9 cellular contexts compared by ENCODE assay signal in the genomic region with DNA sequence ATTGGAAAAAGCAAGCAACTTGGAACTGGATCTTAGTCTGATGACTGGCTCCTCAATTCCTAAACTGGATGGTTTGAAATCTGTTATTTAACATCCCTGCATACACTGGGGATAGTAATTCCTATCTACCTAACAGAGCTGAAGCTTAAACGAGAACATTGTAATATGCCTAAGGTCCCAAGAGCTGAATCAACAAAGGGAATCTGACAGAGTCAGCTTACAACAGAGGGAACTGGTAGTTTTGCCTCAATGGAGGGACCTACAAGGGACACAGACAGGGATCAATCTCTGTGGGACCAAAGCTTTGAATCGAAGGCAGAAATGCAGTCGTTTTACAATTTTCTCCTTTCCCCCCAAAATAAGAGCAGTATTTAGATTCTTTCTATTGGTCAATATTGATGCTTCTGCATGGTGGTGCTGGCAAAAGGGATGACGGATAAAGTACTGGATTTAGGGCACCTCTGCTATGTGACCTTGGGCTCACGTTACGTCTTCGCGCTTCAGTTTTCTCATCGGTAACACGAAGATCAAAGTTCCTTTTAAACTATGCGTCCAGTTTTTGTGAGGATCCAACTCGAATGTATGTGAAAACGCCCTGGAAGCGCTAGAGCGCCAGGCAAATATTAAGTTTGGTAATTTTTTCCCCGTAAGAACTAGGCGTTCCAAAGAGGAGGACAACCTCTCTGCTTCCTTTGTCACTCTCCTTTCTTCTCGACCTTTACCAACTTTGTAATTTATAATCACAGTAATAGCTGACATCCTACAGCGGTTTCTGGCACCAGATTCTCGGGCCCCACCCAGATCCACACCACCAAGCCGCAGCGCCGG. TPM values are rescaled to one million over a fixed set of nuclear protein-coding genes. Genes with fewer than 3 reads are reported as not detected.
DNase-seq lines count a peak whose midpoint lies in the region; ATAC-seq, FAIRE-seq and TF ChIP-seq lines count a peak whose summit lies in the region.
"Had no signal": no experiment of that assay in that cellular context is flagged by ENCODE, and none has a peak within 500 bp of the region (broad histone marks: within the 10 kb centered on the region; RNA-seq: fewer than 3 reads in every experiment).

No MANE protein-coding gene starts in this region.

- peak in 1 of 2 donors; percentile 66 for TF ChIP-seq POLR2A in vagina (IDR thresholded peaks at IDR 0.05)

- H3K27ac ChIP-seq in left ventricle myocardium inferior (replicated peaks) (peak overlapping the region; percentile 96), lung (ENCODE audit: low read depth in 1 of 2, low read length in 1 of 2) (peak overlapping the region; percentile 82 to 97), vagina (peak overlapping the region; percentile 97)

- TF ChIP-seq CTCF in left ventricle myocardium inferior (IDR thresholded peaks at IDR 0.05; ENCODE audit: borderline replicate concordance), result no peak
- no peak for TF ChIP-seq CTCF in bronchial epithelial cell (IDR thresholded peaks at IDR 0.05; ENCODE audit: insufficient read depth, low read length, severe bottlenecking)
- no peak for TF ChIP-seq CTCF in lung (IDR thresholded peaks at IDR 0.05; ENCODE audit: control extremely low read depth, extremely low read depth)
- TF ChIP-seq CTCF in vagina (IDR thresholded peaks at IDR 0.05), result no peak

- intact Hi-C loops in left ventricle myocardium inferior (cut with micrococcal nuclease), result loop anchor here (10.0 kb wide), 1 partner anchor 83 kb away; no protein-coding TSS in a partner anchor
- intact Hi-C loops in Right ventricle myocardium superior (cut with DNase I), result loop anchor here (2.0 kb wide), 1 partner anchor 141 kb away; no protein-coding TSS in a partner anchor
- intact Hi-C loops in vagina (cut with DNase I), result loop anchor here (5.0 kb wide), 2 partner anchors 81 to 141 kb away; a partner anchor contains a TSS

- H3K27me3 ChIP-seq in left ventricle myocardium inferior (ENCODE audit: low read depth) (no peaks in the 10 kb centered on the region), bronchial epithelial cell (ENCODE audit: control insufficient read depth, insufficient read depth, low read length) (no peaks in the 10 kb centered on the region), lung (ENCODE audit: control insufficient read depth, insufficient read depth) (no peaks in the 10 kb centered on the region), vagina (no peaks in the 10 kb centered on the region)

- H3K36me3 ChIP-seq in left ventricle myocardium inferior, result no peaks in the 10 kb centered on the region
- H3K36me3 ChIP-seq in bronchial epithelial cell (ENCODE audit: control insufficient read depth, insufficient read depth, low read length), result no peaks in the 10 kb centered on the region
- H3K36me3 ChIP-seq in lung (ENCODE audit: control insufficient read depth in 2 of 2, insufficient read depth in 2 of 2, low read length in 2 of 2), result no peaks in the 10 kb centered on the region
- no peaks in the 10 kb centered on the region for H3K36me3 ChIP-seq in vagina

- H3K9me3 ChIP-seq in left ventricle myocardium inferior (replicated peaks) (no peaks in the 10 kb centered on the region), lung (ENCODE audit: control insufficient read depth in 2 of 2, insufficient read depth in 1 of 2, low read length in 1 of 2) (no peaks in the 10 kb centered on the region), vagina (no peaks in the 10 kb centered on the region)

- no peak for DNase-seq in left ventricle myocardium inferior
- no peak for DNase-seq in Right ventricle myocardium superior
- peak; percentile 15 for DNase-seq in bronchial epithelial cell (ENCODE audit: low read depth)
- no peak for DNase-seq in lung (ENCODE audit: low spot score)
- no peak for DNase-seq in vagina (ENCODE audit: extremely low spot score in 2 of 2)
- no peak for DNase-seq in stimulated activated CD4-positive, alpha-beta T cell treated with anti-CD3 and anti-CD28 coated beads, Interleukin-2, amount 100 ng/mL, for 48 hours
- no peak for DNase-seq in NCI-H2227 (lab: John Stamatoyannopoulos, UW; ENCODE audit: unreplicated experiment)

- 3 to 7% methylated on average over 23 of the region's 23 CpGs for WGBS in lung, 2 donors

- FAIRE-seq in bronchial epithelial cell (lab: Jason Lieb, UNC), result no peak
- FAIRE-seq: urothelium cell line had no signal

- H3K4me3 ChIP-seq in left ventricle myocardium inferior, result peak overlapping the region; percentile 93
- peak overlapping the region; percentile 96 for H3K4me3 ChIP-seq in bronchial epithelial cell (ENCODE audit: low read depth, low read length)
- peak overlapping the region; percentile 42 for H3K4me3 ChIP-seq in lung
- peak overlapping the region; percentile 88 to 100 for H3K4me3 ChIP-seq in vagina

- ATAC-seq in Right ventricle myocardium superior (ENCODE audit: poor library complexity), result no peak
- ATAC-seq in lung (ENCODE audit: insufficient read depth, low FRiP score), result no peak
- no peak for ATAC-seq in HG03378 (IDR thresholded peaks at IDR 0.05; ENCODE audit: unreplicated experiment)

- H3K4me1 ChIP-seq in left ventricle myocardium inferior (peaks cover 78% of the 10 kb centered on the region), lung (ENCODE audit: control insufficient read depth in 2 of 2, insufficient read depth in 2 of 2, low read length in 2 of 2) (peaks cover 4 to 8% of the 10 kb centered on the region in 2 donors), vagina (peaks cover 60% of the 10 kb centered on the region)

RNA-seq across cellular contexts. Expression of a gene that starts 1.1 kb away (rescaled TPM):
- 103 TPM for total RNA-seq in left ventricle myocardium inferior
- total RNA-seq in Right ventricle myocardium superior, result 90.6 TPM
- 53.2 and 79.6 TPM in 2 replicates for total RNA-seq in bronchial epithelial cell
- total RNA-seq in lung, result 10 to 100 TPM; 88.9 to 96.0 TPM
- 10 to 100 TPM; 72.0 to 79.7 TPM for polyA plus RNA-seq in lung
- total RNA-seq in vagina, result 74.2 TPM

RNA-seq across cellular contexts. Expression of a gene that starts 2.4 kb away (rescaled TPM):
- total RNA-seq in left ventricle myocardium inferior, result 7.9 TPM
- total RNA-seq in Right ventricle myocardium superior, result 7.6 TPM
- total RNA-seq in bronchial epithelial cell, result 0.79 and 0.90 TPM in 2 replicates
- 10 to 100 TPM; 14.0 to 14.8 TPM for total RNA-seq in lung
- 1 to 10 TPM; 3.5 to 5.6 TPM for polyA plus RNA-seq in lung
- total RNA-seq in vagina, result 12.5 TPM

RNA-seq across cellular contexts. Expression of a gene that starts 50.1 kb away (rescaled TPM):
- total RNA-seq in left ventricle myocardium inferior, result not detected
- total RNA-seq in Right ventricle myocardium superior, result not detected
- 2.9 and 6.3 TPM in 2 replicates for total RNA-seq in bronchial epithelial cell
- 10 to 100 TPM in 1 of 2 donors, 1 to 10 TPM in 1; 6.0 to 20.4 TPM for total RNA-seq in lung
- 1 to 10 TPM; 3.9 to 6.4 TPM for polyA plus RNA-seq in lung
- total RNA-seq in vagina, result not detected

Comparison
In these comparisons a context has a peak if more than half of its experiments do, and no peak if none do; other contexts are left out.
1. H3K4me3 ChIP-seq: peak in every context shown above with its lines; median percentile 96 in bronchial epithelial cell; 94 in vagina; 93 in left ventricle myocardium inferior; 42 in lung.